23 cellular contexts compared by ENCODE assay signal in the genomic region with DNA sequence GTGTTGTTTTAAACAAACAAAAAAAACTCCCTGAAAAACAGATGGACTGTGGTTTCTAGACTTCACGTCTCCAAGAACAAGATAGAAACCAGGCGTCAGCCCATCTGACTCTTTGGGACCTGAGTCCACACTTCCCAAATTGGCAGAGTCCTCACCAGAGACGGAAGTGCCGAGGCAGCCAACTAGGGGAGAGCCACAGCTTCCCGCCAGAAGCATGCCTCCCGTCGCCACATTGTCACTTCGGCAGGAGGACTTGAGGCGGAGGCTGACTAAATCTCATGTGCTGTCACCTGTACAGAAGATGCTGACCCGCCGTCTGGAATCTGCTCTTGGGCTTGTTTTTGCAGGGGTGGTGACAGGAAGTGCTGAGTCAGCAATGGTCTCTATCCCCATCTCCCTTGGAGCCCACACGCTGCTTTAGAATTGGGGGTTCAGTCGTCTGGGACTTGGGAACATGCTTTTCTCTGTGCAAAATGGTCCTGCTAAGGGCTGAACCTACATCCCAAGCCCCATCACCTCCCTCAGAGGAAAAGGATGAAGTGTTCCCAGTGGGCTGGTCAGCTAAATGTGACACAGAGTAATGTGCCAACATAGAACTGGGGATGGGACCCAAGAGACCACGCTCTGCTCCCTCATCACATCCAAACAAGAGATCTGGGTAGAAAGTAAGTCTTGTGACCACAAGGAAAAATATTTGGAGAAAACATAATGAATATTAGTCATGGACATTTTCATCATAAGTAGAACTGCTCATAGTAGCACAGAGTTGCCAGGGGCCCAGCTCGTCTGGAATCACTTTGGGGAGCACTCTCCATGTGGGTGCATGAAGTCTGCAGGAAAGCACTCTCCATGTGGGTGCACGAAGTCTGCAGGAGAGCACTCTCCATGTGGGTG.
DNase-seq lines count a peak whose midpoint lies in the region; ATAC-seq and TF ChIP-seq lines count a peak whose summit lies in the region.
"Had no signal": no experiment of that assay in that cellular context is flagged by ENCODE, and none has a peak within 500 bp of the region (broad histone marks: within the 10 kb centered on the region; RNA-seq: fewer than 3 reads in every experiment).

No MANE protein-coding gene starts in this region.

- ATAC-seq in RWPE2 (ENCODE audit: low read depth) (peak; percentile 17; the same call in 1 of the 3 replicates), HG03378 (IDR thresholded peaks at IDR 0.05; ENCODE audit: unreplicated experiment) (no peak), GM21825 (IDR thresholded peaks at IDR 0.05; ENCODE audit: unreplicated experiment) (no peak)
- ATAC-seq in stimulated activated naive CD8-positive, alpha-beta T cell treated with anti-CD3 and anti-CD28 coated beads, Interleukin-15, amount 100 ng/mL, for 72 hours, result no peak
- ATAC-seq: activated CD4-positive, alpha-beta T cell treated with anti-CD3 and anti-CD28 coated beads for 36 hours; activated T-cell treated with anti-CD3 and anti-CD28 coated beads, Interleukin-2, amount 50 U/mL, for 72 hours; gastroesophageal sphincter; T-cell had no signal

- H3K27ac ChIP-seq in RWPE2 (ENCODE audit: poor library complexity, severe bottlenecking), result no peak overlapping the region
- H3K27ac ChIP-seq: gastroesophageal sphincter had no signal

- no peaks in the 10 kb centered on the region for H3K27me3 ChIP-seq in RWPE2 (ENCODE audit: insufficient read depth, poor library complexity, severe bottlenecking)
- H3K27me3 ChIP-seq: gastroesophageal sphincter had no signal

- no peaks in the 10 kb centered on the region for H3K36me3 Mint-ChIP-seq in activated CD4-positive, alpha-beta T cell treated with anti-CD3 and anti-CD28 coated beads, Interleukin-2, amount 10 ng/mL, durations not matched to agents 24 days and 14 days (ENCODE audit: low read depth)
- H3K36me3 Mint-ChIP-seq: CD14-positive monocyte, T-cell had no signal

- H3K36me3 ChIP-seq in RWPE2 (ENCODE audit: low read depth), result no peaks in the 10 kb centered on the region
- H3K36me3 ChIP-seq: gastroesophageal sphincter had no signal

- peaks cover 11% of the 10 kb centered on the region for H3K27me3 Mint-ChIP-seq in activated CD4-positive, alpha-beta T cell treated with anti-CD3 and anti-CD28 coated beads, Interleukin-2, amount 10 ng/mL, durations not matched to agents 24 days and 14 days
- H3K27me3 Mint-ChIP-seq in stimulated activated naive CD8-positive, alpha-beta T cell treated with anti-CD3 and anti-CD28 coated beads, Interleukin-15, amount 100 ng/mL, for 72 hours, result peaks cover 20% of the 10 kb centered on the region

- intact Hi-C loops in activated CD4-positive, alpha-beta T cell treated with anti-CD3 and anti-CD28 coated beads, Interleukin-2, amount 10 ng/mL, durations not matched to agents 24 days and 14 days (cut with micrococcal nuclease), result no loop called here

- no peak for TF ChIP-seq CTCF in RWPE2 (IDR thresholded peaks at IDR 0.05; ENCODE audit: poor library complexity, severe bottlenecking)

- peaks cover 8% of the 10 kb centered on the region for H3K4me1 Mint-ChIP-seq in activated CD4-positive, alpha-beta T cell treated with anti-CD3 and anti-CD28 coated beads, Interleukin-2, amount 10 ng/mL, durations not matched to agents 24 days and 14 days
- peaks cover 8% of the 10 kb centered on the region for H3K4me1 Mint-ChIP-seq in stimulated activated naive CD8-positive, alpha-beta T cell treated with anti-CD3 and anti-CD28 coated beads, Interleukin-15, amount 100 ng/mL, for 72 hours
- H3K4me1 Mint-ChIP-seq: activated CD4-positive, alpha-beta T cell treated with anti-CD3 and anti-CD28 coated beads for 36 hours; CD14-positive monocyte had no signal

- no peak overlapping the region for H3K4me3 Mint-ChIP-seq in activated CD4-positive, alpha-beta T cell treated with anti-CD3 and anti-CD28 coated beads, Interleukin-2, amount 10 ng/mL, durations not matched to agents 24 days and 14 days
- no peak overlapping the region for H3K4me3 Mint-ChIP-seq in stimulated activated naive CD8-positive, alpha-beta T cell treated with anti-CD3 and anti-CD28 coated beads, Interleukin-15, amount 100 ng/mL, for 72 hours
- H3K4me3 Mint-ChIP-seq: activated CD4-positive, alpha-beta T cell treated with anti-CD3 and anti-CD28 coated beads for 36 hours; activated T-cell treated with anti-CD3 and anti-CD28 coated beads, Interleukin-2, amount 50 U/mL, for 72 hours; CD14-positive monocyte; T-cell had no signal

- H3K4me1 ChIP-seq in RWPE2 (ENCODE audit: insufficient read depth, poor library complexity, severe bottlenecking), result no peaks in the 10 kb centered on the region

- no peaks in the 10 kb centered on the region for H3K9me3 ChIP-seq in RWPE2 (ENCODE audit: severe bottlenecking)
- H3K9me3 ChIP-seq: gastroesophageal sphincter had no signal

- no peak overlapping the region for H3K4me3 ChIP-seq in RWPE2 (ENCODE audit: severe bottlenecking)
- H3K4me3 ChIP-seq: gastroesophageal sphincter, lung had no signal

- DNase-seq in activated CD4-positive, alpha-beta T cell treated with anti-CD3 and anti-CD28 coated beads, Interleukin-2, amount 10 ng/mL, durations not matched to agents 24 days and 14 days, result peak; percentile 40
- no peak for DNase-seq in activated CD4-positive, alpha-beta T cell treated with anti-CD3 and anti-CD28 coated beads for 1 hour
- DNase-seq in RWPE2 (ENCODE audit: low spot score), result no peak
- peak; percentile 48 for DNase-seq in fibroblast of peridontal ligament (ENCODE audit: extremely low read depth)
- DNase-seq in ecto neural progenitor cell (ENCODE audit: low spot score), result no peak
- no peak for DNase-seq in stimulated activated naive CD8-positive, alpha-beta T cell treated with anti-CD3 and anti-CD28 coated beads, Interleukin-15, amount 100 ng/mL, for 72 hours
- DNase-seq: activated CD4-positive, alpha-beta T cell treated with anti-CD3 and anti-CD28 coated beads for 36 hours; activated naive CD4-positive, alpha-beta T cell treated with anti-CD3 and anti-CD28 coated beads, Interleukin-2, amount 50 U/mL, for 16 hours; activated T-cell treated with anti-CD3 and anti-CD28 coated beads, Interleukin-2, amount 50 U/mL, for 72 hours; anterior cingulate cortex; central memory CD4-positive, alpha-beta T cell; erythroblast; KG1; kidney glomerular epithelial cell; NCI-H82; stimulated activated CD4-positive, alpha-beta T cell treated with anti-CD3 and anti-CD28 coated beads, Interleukin-4, amount 100 ng/mL, for 1 hour; stimulated activated naive CD4-positive, alpha-beta T cell; T-cell had no signal

- H3K27ac Mint-ChIP-seq in activated CD4-positive, alpha-beta T cell treated with anti-CD3 and anti-CD28 coated beads, Interleukin-2, amount 10 ng/mL, durations not matched to agents 24 days and 14 days, result no peak overlapping the region
- no peak overlapping the region for H3K27ac Mint-ChIP-seq in stimulated activated naive CD8-positive, alpha-beta T cell treated with anti-CD3 and anti-CD28 coated beads, Interleukin-15, amount 100 ng/mL, for 72 hours
- H3K27ac Mint-ChIP-seq: activated CD4-positive, alpha-beta T cell treated with anti-CD3 and anti-CD28 coated beads for 36 hours; activated T-cell treated with anti-CD3 and anti-CD28 coated beads, Interleukin-2, amount 50 U/mL, for 72 hours; CD14-positive monocyte; T-cell had no signal

- no peaks in the 10 kb centered on the region for H3K9me3 Mint-ChIP-seq in activated CD4-positive, alpha-beta T cell treated with anti-CD3 and anti-CD28 coated beads, Interleukin-2, amount 10 ng/mL, durations not matched to agents 24 days and 14 days
- no peaks in the 10 kb centered on the region for H3K9me3 Mint-ChIP-seq in stimulated activated naive CD8-positive, alpha-beta T cell treated with anti-CD3 and anti-CD28 coated beads, Interleukin-15, amount 100 ng/mL, for 72 hours
- H3K9me3 Mint-ChIP-seq: activated T-cell treated with anti-CD3 and anti-CD28 coated beads, Interleukin-2, amount 50 U/mL, for 72 hours; T-cell had no signal

Comparison
In these comparisons a context has a peak if more than half of its experiments do, and no peak if none do; other contexts are left out.
1. DNase-seq: peak in activated CD4-positive, alpha-beta T cell treated with anti-CD3 and anti-CD28 coated beads, Interleukin-2, amount 10 ng/mL, durations not matched to agents 24 days and 14 days (single experiment) and fibroblast of peridontal ligament (single experiment); none in activated CD4-positive, alpha-beta T cell treated with anti-CD3 and anti-CD28 coated beads for 1 hour (single experiment), RWPE2 (single experiment), ecto neural progenitor cell (single experiment) and stimulated activated naive CD8-positive, alpha-beta T cell treated with anti-CD3 and anti-CD28 coated beads, Interleukin-15, amount 100 ng/mL, for 72 hours (0 of 2).